Comparison of ENCODE assay signal across 8 cellular contexts in the genomic region with DNA sequence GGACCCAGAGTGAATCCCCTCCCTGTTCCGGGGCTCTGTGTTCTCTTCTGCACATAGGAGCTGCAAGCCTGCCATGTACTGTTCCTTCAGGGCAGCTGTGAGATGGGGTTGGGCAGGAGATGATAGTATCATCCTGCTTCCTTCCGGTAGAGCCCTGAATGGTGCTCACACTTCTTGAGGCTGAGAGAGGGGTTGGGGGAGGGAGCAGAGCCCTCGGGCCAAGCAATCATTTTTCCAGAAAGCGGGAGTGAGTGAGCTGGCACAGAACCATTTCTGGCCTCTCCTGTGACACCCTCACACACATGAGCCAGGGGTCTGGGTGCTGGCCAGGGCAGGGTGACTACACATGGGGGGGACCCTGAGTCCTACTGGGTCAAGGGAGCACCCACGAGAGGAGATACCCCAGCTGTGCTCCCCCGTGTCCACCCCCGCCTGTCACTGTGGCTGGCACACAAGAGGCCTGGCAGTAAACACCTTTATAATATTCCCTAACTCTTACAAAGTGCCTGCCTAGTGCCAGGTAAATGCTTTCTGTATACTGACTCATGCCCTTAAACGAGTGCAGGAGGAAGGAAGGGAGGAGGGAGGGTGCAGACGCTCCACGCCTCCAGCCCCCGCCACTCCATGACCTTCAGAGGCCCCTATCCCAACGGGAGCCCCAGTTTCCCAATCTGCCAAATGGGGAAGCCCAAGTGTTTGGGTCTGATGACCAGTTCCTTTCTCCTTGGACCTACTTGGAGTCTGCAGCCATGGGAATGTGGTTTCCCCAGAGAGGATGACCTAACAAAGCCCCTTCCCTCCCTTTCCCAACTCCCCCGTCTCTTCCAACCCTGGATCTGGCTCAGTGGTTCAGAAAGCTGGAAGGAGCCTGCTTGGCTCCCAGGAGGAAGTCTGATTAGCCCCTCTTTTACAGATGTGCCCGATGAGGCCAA. TPM values are rescaled to one million over a fixed set of nuclear protein-coding genes. Genes with fewer than 3 reads are reported as not detected.
DNase-seq lines count a peak whose midpoint lies in the region; ATAC-seq and TF ChIP-seq lines count a peak whose summit lies in the region.

No MANE protein-coding gene starts in this region.

- ATAC-seq in GM21717 (IDR thresholded peaks at IDR 0.05; ENCODE audit: unreplicated experiment) (peak; percentile 33), natural killer cell (peak; percentile 17 to 47 (median 27))

- H3K36me3 Mint-ChIP-seq in CD4-positive, alpha-beta memory T cell, result peaks cover 63 to 76% of the 10 kb centered on the region in 2 donors
- H3K36me3 Mint-ChIP-seq in natural killer cell, result peaks cover 4% of the 10 kb centered on the region

- peaks cover 58 to 97% (median 85%) of the 10 kb centered on the region in 4 donors for H3K4me1 Mint-ChIP-seq in CD4-positive, alpha-beta memory T cell
- peaks cover 49 to 82% of the 10 kb centered on the region in 2 donors for H3K4me1 Mint-ChIP-seq in natural killer cell

- H3K9ac ChIP-seq in SK-N-MC (ENCODE audit: insufficient read length), result no peak overlapping the region

- peak overlapping the region; percentile 84 to 96 (median 88) for H3K4me3 Mint-ChIP-seq in CD4-positive, alpha-beta memory T cell
- H3K4me3 Mint-ChIP-seq in natural killer cell, result peak overlapping the region; percentile 68

- H3K36me3 ChIP-seq in CD4-positive, alpha-beta memory T cell (ENCODE audit: insufficient read depth, low read length), result peaks cover 51% of the 10 kb centered on the region
- peaks cover 37% of the 10 kb centered on the region; the same call in 1 of the 2 replicates for H3K36me3 ChIP-seq in SK-N-MC (ENCODE audit: insufficient read depth, low read length)

- peak overlapping the region; percentile 79 for H3K27ac ChIP-seq in CD4-positive, alpha-beta memory T cell (ENCODE audit: low read depth, low read length)
- peak overlapping the region; percentile 79 for H3K27ac ChIP-seq in SK-N-MC
- H3K27ac ChIP-seq in cingulate gyrus (ENCODE audit: low read depth, low read length), result peak overlapping the region; percentile 93

- H3K4me1 ChIP-seq in CD4-positive, alpha-beta memory T cell (ENCODE audit: insufficient read depth, low read length), result peaks cover 96% of the 10 kb centered on the region

- CTCF ChIA-PET in CD4-positive, alpha-beta memory T cell (lab: Charles Lee; ENCODE audit: partially characterized antibody), result interaction anchor here (0.7 to 4.9 kb wide), 12 partner anchors 9 to 282 kb away, joined by 3 to 85 read pairs (median 6); partner anchors contain the start of gene AKNA

- POLR2A ChIA-PET in CD4-positive, alpha-beta memory T cell (lab: Charles Lee; ENCODE audit: partially characterized antibody), result interaction anchor here (0.6 to 37.6 kb wide), 14 partner anchors 9 to 535 kb away, joined by 3 to 1614 read pairs (median 6); partner anchors contain the start of gene AKNA

- H3K27me3 ChIP-seq in CD4-positive, alpha-beta memory T cell (ENCODE audit: insufficient read depth, low read length), result no peaks in the 10 kb centered on the region

- TF ChIP-seq CTCF in natural killer cell (IDR thresholded peaks at IDR 0.05), result no peak

- no peaks in the 10 kb centered on the region for H3K27me3 Mint-ChIP-seq in CD4-positive, alpha-beta memory T cell
- H3K27me3 Mint-ChIP-seq in natural killer cell (ENCODE audit: low read depth in 2 of 2), result no peaks in the 10 kb centered on the region

- peak overlapping the region; percentile 57 to 59 for H3K4me3 ChIP-seq in CD4-positive, alpha-beta memory T cell (ENCODE audit: low read length in 2 of 2)
- H3K4me3 ChIP-seq in SK-N-MC, result peak overlapping the region; percentile 43

- H3K9me3 Mint-ChIP-seq in CD4-positive, alpha-beta memory T cell, result peaks cover 0 to 2% (median 0%) of the 10 kb centered on the region in 8 donors
- peaks cover 0 to 3% of the 10 kb centered on the region in 2 donors for H3K9me3 Mint-ChIP-seq in natural killer cell

- intact Hi-C loops in CD4-positive, alpha-beta memory T cell (cut with micrococcal nuclease), result no loop called here
- intact Hi-C loops in natural killer cell (cut with micrococcal nuclease), result no loop called here

- DNase-seq in CD4-positive, alpha-beta memory T cell, result peak; percentile 57 to 77 (median 64)
- DNase-seq in SK-N-MC (ENCODE audit: low read depth, low spot score) (no peak), natural killer cell (no peak), pons (ENCODE audit: low spot score) (no peak), germinal center (ENCODE audit: low spot score) (no peak), NCI-H2081 treated with DMSO at 0.1 percent for 48 hours (lab: John Stamatoyannopoulos, UW) (no peak)

- peak overlapping the region; percentile 78 to 99 (median 96) for H3K27ac Mint-ChIP-seq in CD4-positive, alpha-beta memory T cell
- peak overlapping the region; percentile 79 to 86 for H3K27ac Mint-ChIP-seq in natural killer cell

- H3K9me3 ChIP-seq in CD4-positive, alpha-beta memory T cell (ENCODE audit: control insufficient read depth in 1 of 2, low read length in 2 of 2), result no peaks in the 10 kb centered on the region
- H3K9me3 ChIP-seq in SK-N-MC (ENCODE audit: low read depth, low read length), result no peaks in the 10 kb centered on the region

RNA-seq across cellular contexts. Expression of gene AKNA, which starts 15.5 kb away (rescaled TPM):
- total RNA-seq in CD4-positive, alpha-beta memory T cell, result 100 to 1,000 TPM; 374 to 375 TPM
- polyA plus RNA-seq in CD4-positive, alpha-beta memory T cell, result 10 to 100 TPM in 1 of 2 donors, 1 to 10 TPM in 1; 1.9 to 35.6 TPM
- total RNA-seq in natural killer cell, result 100 to 1,000 TPM; 577 to 743 (median 676) TPM

RNA-seq across cellular contexts. Expression of gene ORM2, which starts 42.6 kb away (rescaled TPM):
- not detected for total RNA-seq in CD4-positive, alpha-beta memory T cell
- not detected for polyA plus RNA-seq in CD4-positive, alpha-beta memory T cell
- total RNA-seq in natural killer cell, result not detected

RNA-seq across cellular contexts. Expression of gene ORM1, which starts 49.4 kb away (rescaled TPM):
- total RNA-seq in CD4-positive, alpha-beta memory T cell, result not detected
- not detected for polyA plus RNA-seq in CD4-positive, alpha-beta memory T cell
- total RNA-seq in natural killer cell, result under 1 TPM in 1 of 3 donors, not detected in 2; 1.00 TPM

Comparison
In these comparisons a context has a peak if more than half of its experiments do, and no peak if none do; other contexts are left out.
1. DNase-seq: peak in CD4-positive, alpha-beta memory T cell (5 of 5); none in SK-N-MC (single experiment), natural killer cell (single experiment), pons (single experiment), germinal center (single experiment) and NCI-H2081 treated with DMSO at 0.1 percent for 48 hours (single experiment).
2. Peak in every context shown above with its lines, with median percentiles within 50 percentile points of each other: H3K27ac ChIP-seq.